ENCODE assay signal across 34 cellular contexts in the genomic region with DNA sequence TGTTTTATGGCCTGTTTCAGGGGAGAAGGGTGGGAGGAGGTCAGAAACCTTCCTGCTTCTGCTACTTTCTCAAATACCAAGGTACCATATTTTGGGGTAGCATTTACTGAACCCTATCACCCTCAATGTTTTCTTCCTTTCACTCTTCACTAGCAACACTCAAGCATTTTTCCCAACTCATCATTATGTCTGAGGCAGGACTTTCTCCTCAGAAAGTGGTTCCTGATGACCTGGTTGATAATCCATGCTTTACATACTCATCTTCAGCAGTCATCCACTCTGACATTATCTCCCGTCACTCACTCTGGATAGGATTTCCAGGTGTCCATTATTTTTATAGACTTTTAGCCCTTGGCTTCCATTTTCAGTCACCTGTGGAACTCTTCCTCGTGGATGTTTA.
"Had no signal": no experiment of that assay in that cellular context is flagged by ENCODE, and none has a peak within 500 bp of the region (broad histone marks: within the 10 kb centered on the region; RNA-seq: fewer than 3 reads in every experiment).

No MANE protein-coding gene starts in this region.

- H3K27me3 Mint-ChIP-seq: activated CD4-positive, alpha-beta memory T cell treated with anti-CD3 and anti-CD28 coated beads for 36 hours; activated naive CD4-positive, alpha-beta T cell treated with anti-CD3 and anti-CD28 coated beads, Interleukin-2, amount 10 ng/mL, durations not matched to agents 7 days and 5 days; brain; effector memory CD8-positive, alpha-beta T cell; naive B cell; stimulated activated memory B cell treated with anti-CD40 and anti-IgM and Interleukin-4, amounts not matched to agents 10 μg/mL and 1 μg/mL and 100 μg/mL, for 72 hours had no signal

- H3K4me3 Mint-ChIP-seq: activated CD4-positive, alpha-beta memory T cell treated with anti-CD3 and anti-CD28 coated beads for 36 hours; activated naive CD4-positive, alpha-beta T cell treated with anti-CD3 and anti-CD28 coated beads, Interleukin-2, amount 10 ng/mL, durations not matched to agents 7 days and 5 days; brain; mesothelial cell of epicardium; neural crest cell; stimulated activated memory B cell treated with anti-CD40 and anti-IgM and Interleukin-4, amounts not matched to agents 10 μg/mL and 1 μg/mL and 100 μg/mL, for 72 hours had no signal

- H3K36me3 ChIP-seq: adrenal gland, pancreas, sigmoid colon, thyroid gland had no signal

- H3K4me3 ChIP-seq: adrenal gland, pancreas, psoas muscle, sigmoid colon, SJSA1, smooth muscle cell, stomach, thyroid gland had no signal

- ATAC-seq: effector memory CD8-positive, alpha-beta T cell; esophagus mucosa; left colon; pancreas; psoas muscle; stimulated activated memory B cell treated with anti-CD40 and anti-IgM and Interleukin-4, amounts not matched to agents 10 μg/mL and 1 μg/mL and 100 μg/mL, for 72 hours had no signal

- H3K4me1 ChIP-seq: SJSA1, thyroid gland had no signal

- H3K9me3 ChIP-seq: adrenal gland, pancreas, psoas muscle, sigmoid colon, SJSA1, stomach, thyroid gland had no signal

- H3K27me3 ChIP-seq: adrenal gland, pancreas, sigmoid colon, SJSA1, stomach, thyroid gland had no signal

- H3K27ac Mint-ChIP-seq: activated CD4-positive, alpha-beta memory T cell treated with anti-CD3 and anti-CD28 coated beads for 36 hours; activated naive CD4-positive, alpha-beta T cell treated with anti-CD3 and anti-CD28 coated beads, Interleukin-2, amount 10 ng/mL, durations not matched to agents 7 days and 5 days; brain; effector memory CD8-positive, alpha-beta T cell; mesothelial cell of epicardium; stimulated activated memory B cell treated with anti-CD40 and anti-IgM and Interleukin-4, amounts not matched to agents 10 μg/mL and 1 μg/mL and 100 μg/mL, for 72 hours had no signal

- H3K27ac ChIP-seq: adrenal gland, pancreas, psoas muscle, sigmoid colon, SJSA1, stomach, thyroid gland had no signal

- DNase-seq: activated CD4-positive, alpha-beta memory T cell treated with anti-CD3 and anti-CD28 coated beads for 36 hours; activated CD8-positive, alpha-beta memory T cell treated with anti-CD3 and anti-CD28 coated beads, Interleukin-2, amount 50 U/mL, for 48 hours; activated effector memory CD4-positive, alpha-beta T cell treated with Interleukin-2 at 50 U/mL for 16 hours; activated naive CD4-positive, alpha-beta T cell treated with anti-CD3 and anti-CD28 coated beads, Interleukin-2, amount 10 ng/mL, durations not matched to agents 7 days and 5 days; activated T-cell treated with anti-CD3 and anti-CD28 coated beads, Interleukin-2, amount 50 U/mL, for 48 hours; adrenal gland; aorta; caudate nucleus; cortex of kidney; effector memory CD8-positive, alpha-beta T cell; foreskin fibroblast; head of caudate nucleus; hippocampal formation; immature natural killer cell; kidney; left colon; naive B cell; nucleus accumbens; pancreas; psoas muscle; sigmoid colon; stimulated activated CD4-positive, alpha-beta T cell treated with anti-CD3 and anti-CD28 coated beads, Interleukin-1b, Interleukin-23, amount 100 ng/mL, for 48 hours; stimulated activated CD4-positive, alpha-beta T cell treated with anti-CD3 and anti-CD28 coated beads, Interleukin-4, amount 100 ng/mL, for 4 hours; stimulated activated CD8-positive, alpha-beta memory T cell treated with anti-CD3 and anti-CD28 coated beads, Interleukin-4, amount 100 ng/mL, for 48 hours; stomach; T-helper 2 cell; thyroid gland had no signal

- H3K9me3 Mint-ChIP-seq: activated CD4-positive, alpha-beta memory T cell treated with anti-CD3 and anti-CD28 coated beads for 36 hours; activated naive CD4-positive, alpha-beta T cell treated with anti-CD3 and anti-CD28 coated beads, Interleukin-2, amount 10 ng/mL, durations not matched to agents 7 days and 5 days; effector memory CD8-positive, alpha-beta T cell; immature natural killer cell had no signal
